In genomic region chr10:91955114-91955513, GRCh38 we compare ENCODE assay signal across 24 cellular contexts. TPM values are rescaled to one million over a fixed set of nuclear protein-coding genes. Genes with fewer than 3 reads are reported as not detected.
DNase-seq lines count a peak whose midpoint lies in the region; ATAC-seq and TF ChIP-seq lines count a peak whose summit lies in the region.
"Had no signal": no experiment of that assay in that cellular context is flagged by ENCODE, and none has a peak within 500 bp of the region (broad histone marks: within the 10 kb centered on the region; RNA-seq: fewer than 3 reads in every experiment).

No MANE protein-coding gene starts in this region.

- no peaks in the 10 kb centered on the region for H3K9me2 ChIP-seq in PC-3 (replicated peaks; ENCODE audit: low read length)
- H3K9me2 ChIP-seq: SK-N-SH had no signal

- BruUV-seq in A673 (replicated peaks; lab: Mats Ljungman, UMichigan) (TSS peak; percentile 3), PC-3 (replicated peaks; lab: Mats Ljungman, UMichigan) (no TSS peak), mammary epithelial cell (replicated peaks; lab: Mats Ljungman, UMichigan) (no TSS peak)

- no peak overlapping the region for H3K27ac Mint-ChIP-seq in activated CD4-positive, alpha-beta T cell treated with anti-CD3 and anti-CD28 coated beads, Interleukin-2, amount 10 ng/mL, durations not matched to agents 24 days and 14 days
- H3K27ac Mint-ChIP-seq: CD8-positive, alpha-beta memory T cell had no signal

- no peak overlapping the region for H3K4me3 Mint-ChIP-seq in activated CD4-positive, alpha-beta T cell treated with anti-CD3 and anti-CD28 coated beads, Interleukin-2, amount 10 ng/mL, durations not matched to agents 24 days and 14 days
- H3K4me3 Mint-ChIP-seq: CD8-positive, alpha-beta memory T cell; IgD-negative memory B cell had no signal

- TF ChIP-seq CTCF in A673 (conservative IDR thresholded peaks at IDR 0.05; ENCODE audit: low read depth, low read length) = no peak
- TF ChIP-seq CTCF in PC-3 (conservative IDR thresholded peaks at IDR 0.05; ENCODE audit: low read depth, low read length) = no peak
- TF ChIP-seq CTCF in mammary epithelial cell (conservative IDR thresholded peaks at IDR 0.05 in 1 of 2, IDR thresholded peaks at IDR 0.05 in 1 of 2; ENCODE audit: extremely low read depth in 1 of 2, insufficient read depth in 1 of 2, low read depth in 1 of 2, low read length in 2 of 2) = no peak
- no peak for TF ChIP-seq CTCF in foreskin keratinocyte (conservative IDR thresholded peaks at IDR 0.05)

- H3K27ac ChIP-seq in A673 (ENCODE audit: low read depth, low read length, poor library complexity, severe bottlenecking) (no peak overlapping the region), PC-3 (ENCODE audit: low read length) (no peak overlapping the region), mammary epithelial cell (ENCODE audit: insufficient read depth, low read depth, low read length) (peak overlapping the region; percentile 29), foreskin keratinocyte (no peak overlapping the region)

- intact Hi-C loops in A673 (cut with micrococcal nuclease; ENCODE audit: unreplicated experiment) = no loop called here
- intact Hi-C loops in PC-3 (cut with micrococcal nuclease) = no loop called here
- intact Hi-C loops in mammary epithelial cell (cut with micrococcal nuclease) = no loop called here
- intact Hi-C loops in activated CD4-positive, alpha-beta T cell treated with anti-CD3 and anti-CD28 coated beads, Interleukin-2, amount 10 ng/mL, durations not matched to agents 24 days and 14 days (cut with micrococcal nuclease) = no loop called here

- H3F3A ChIP-seq in PC-3 (ENCODE audit: low read length, unreplicated experiment) = no peaks in the 10 kb centered on the region

- H3K9ac ChIP-seq in PC-3 (ENCODE audit: low read length) = no peak overlapping the region
- peak overlapping the region; percentile 19 for H3K9ac ChIP-seq in mammary epithelial cell (ENCODE audit: insufficient read depth, low read length)
- H3K9ac ChIP-seq: SK-N-SH had no signal

- H3K36me3 Mint-ChIP-seq in activated CD4-positive, alpha-beta T cell treated with anti-CD3 and anti-CD28 coated beads, Interleukin-2, amount 10 ng/mL, durations not matched to agents 24 days and 14 days (ENCODE audit: low read depth) = peaks cover 58% of the 10 kb centered on the region

- in situ Hi-C loops in mammary epithelial cell (cut with MboI; ENCODE audit: low sequenced_read_pairs in 2 of 2) = no loop called here

- CTCF ChIA-PET in A673 (lab: Charles Lee) = no interaction called here
- CTCF ChIA-PET in PC-3 (lab: Charles Lee) = no interaction called here
- CTCF ChIA-PET in mammary epithelial cell (lab: Charles Lee; ENCODE audit: low non-redundant PET) = no interaction called here

- H3K27me3 ChIP-seq in A673 (replicated peaks; ENCODE audit: insufficient read depth, low read depth, low read length, poor library complexity) (no peaks in the 10 kb centered on the region), PC-3 (ENCODE audit: low read length) (no peaks in the 10 kb centered on the region), mammary epithelial cell (ENCODE audit: insufficient read depth, low read length) (no peaks in the 10 kb centered on the region), foreskin keratinocyte (no peaks in the 10 kb centered on the region)
- H3K27me3 ChIP-seq: MG63 had no signal

- H2AFZ ChIP-seq in PC-3 (ENCODE audit: low read length) (no peak overlapping the region), mammary epithelial cell (ENCODE audit: low read depth, low read length) (no peak overlapping the region)

- H3K4me1 ChIP-seq in A673 (ENCODE audit: insufficient read depth, low read length, poor library complexity, severe bottlenecking) (no peaks in the 10 kb centered on the region), PC-3 (ENCODE audit: insufficient read depth, low read length) (peaks cover 17% of the 10 kb centered on the region), mammary epithelial cell (ENCODE audit: insufficient read depth, low read length) (peaks cover 26% of the 10 kb centered on the region), foreskin keratinocyte (peaks cover 25% of the 10 kb centered on the region)

- H3K36me3 ChIP-seq in A673 (ENCODE audit: insufficient read depth, low read length, poor library complexity, severe bottlenecking) (peaks cover 72% of the 10 kb centered on the region), PC-3 (ENCODE audit: low read depth, low read length) (peaks cover 52% of the 10 kb centered on the region), mammary epithelial cell (ENCODE audit: insufficient read depth, low read length) (peaks cover 28% of the 10 kb centered on the region)

- no peaks in the 10 kb centered on the region for H3K79me2 ChIP-seq in PC-3 (ENCODE audit: low read length)
- peaks cover 8% of the 10 kb centered on the region for H3K79me2 ChIP-seq in mammary epithelial cell (ENCODE audit: insufficient read depth, low read length)

- WGBS in mammary epithelial cell (ENCODE audit: low coverage, missing lambda C conversion rate) = 33% methylated on average over 3 of the region's 3 CpGs

- ATAC-seq in PC-3 (peak; percentile 78), foreskin keratinocyte (peak; percentile 68)

- no peaks in the 10 kb centered on the region for H3K9me3 Mint-ChIP-seq in activated CD4-positive, alpha-beta T cell treated with anti-CD3 and anti-CD28 coated beads, Interleukin-2, amount 10 ng/mL, durations not matched to agents 24 days and 14 days
- H3K9me3 Mint-ChIP-seq: CD8-positive, alpha-beta memory T cell; IgD-negative memory B cell had no signal

- no peaks in the 10 kb centered on the region for H3K9me3 ChIP-seq in A673 (ENCODE audit: low read depth, low read length, poor library complexity, severe bottlenecking)
- H3K9me3 ChIP-seq in PC-3 (ENCODE audit: low read length) = no peaks in the 10 kb centered on the region
- H3K9me3 ChIP-seq in mammary epithelial cell (replicated peaks; ENCODE audit: insufficient read depth, low read length) = no peaks in the 10 kb centered on the region
- H3K9me3 ChIP-seq: MG63, SK-N-SH had no signal

- H3K4me1 Mint-ChIP-seq in activated CD4-positive, alpha-beta T cell treated with anti-CD3 and anti-CD28 coated beads, Interleukin-2, amount 10 ng/mL, durations not matched to agents 24 days and 14 days = peaks cover 2% of the 10 kb centered on the region
- H3K4me1 Mint-ChIP-seq: CD8-positive, alpha-beta memory T cell had no signal

- no peak overlapping the region for H3K4me3 ChIP-seq in A673 (ENCODE audit: low read depth, low read length, poor library complexity, severe bottlenecking)
- H3K4me3 ChIP-seq in PC-3 (ENCODE audit: low read length) = no peak overlapping the region
- H3K4me3 ChIP-seq in mammary epithelial cell (replicated peaks in 1 of 3; ENCODE audit: insufficient read depth in 1 of 3, low read depth in 2 of 3, low read length in 3 of 3) = peak overlapping the region in 1 of 3 experiments; percentile 16
- H3K4me3 ChIP-seq: MG63 had no signal

- H3K4me2 ChIP-seq in PC-3 (ENCODE audit: low read length) (peak overlapping the region; percentile 39), mammary epithelial cell (ENCODE audit: insufficient read depth, low read depth, low read length) (peak overlapping the region; percentile 70)
- H3K4me2 ChIP-seq: SK-N-SH had no signal

- DNase-seq in A673 (ENCODE audit: low spot score) (no peak), PC-3 (peak; percentile 68), mammary epithelial cell (peak; percentile 37), foreskin keratinocyte (peak in 1 of 2 donors; percentile 60), NCI-H226 (no peak)
- no peak for DNase-seq in activated CD4-positive, CD25-positive, alpha-beta regulatory T cell (lab: John Stamatoyannopoulos, UW)
- no peak for DNase-seq in activated CD4-positive, alpha-beta T cell treated with anti-CD3 and anti-CD28 coated beads, Interleukin-2, amount 10 ng/mL, durations not matched to agents 24 days and 14 days
- DNase-seq: 8988T; AML-193; C1 segment of cervical spinal cord; CD8-positive, alpha-beta memory T cell; GDM1; GOT3; Karpas-422; MG63; NCI-H1417; NCI-H1694 treated with DMSO at 0.1 percent for 48 hours; NCI-H446 treated with DMSO at 0.1 percent for 48 hours; NCI-H526 treated with DMSO at 0.1 percent for 48 hours; OCI-M1; RPMI8226; SIG-M5; SK-N-SH had no signal

- no peaks in the 10 kb centered on the region for H3K27me3 Mint-ChIP-seq in activated CD4-positive, alpha-beta T cell treated with anti-CD3 and anti-CD28 coated beads, Interleukin-2, amount 10 ng/mL, durations not matched to agents 24 days and 14 days
- H3K27me3 Mint-ChIP-seq: CD8-positive, alpha-beta memory T cell; IgD-negative memory B cell had no signal

- dilution Hi-C loops in mammary epithelial cell (cut with HindIII; ENCODE audit: low sequenced_read_pairs) = no loop called here

- H4K20me1 ChIP-seq in PC-3 (ENCODE audit: low read length) (0 out of 2 replicates have a peak, but pooled peaks cover 3% of the 10 kb centered on the region), mammary epithelial cell (ENCODE audit: insufficient read depth, low read length) (no peaks in the 10 kb centered on the region)

- POLR2A ChIA-PET in A673 (lab: Charles Lee; ENCODE audit: low non-redundant PET) = no interaction called here
- POLR2A ChIA-PET in PC-3 (lab: Charles Lee; ENCODE audit: unreplicated experiment) = interaction anchor here (0.7 kb wide), 1 partner anchor 14 kb away, joined by 7 read pairs; no protein-coding TSS in a partner anchor

RNA-seq across cellular contexts. Expression of gene BTAF1, which starts 31.5 kb away (rescaled TPM):
- 42.3 and 43.4 TPM in 2 replicates for total RNA-seq in A673 (2021)
- total RNA-seq in PC-3 (2014; rRNA removed) = 22.9 and 27.6 TPM in 2 replicates
- 10 to 100 TPM; 33.2 to 55.8 TPM for total RNA-seq in mammary epithelial cell
- 11.9 TPM for polyA plus RNA-seq in mammary epithelial cell
- 26.7 TPM for polyA minus RNA-seq in mammary epithelial cell
- total RNA-seq in foreskin keratinocyte = 23.7 and 24.1 TPM in 2 replicates
- 2.4 and 3.1 TPM in 2 replicates for polyA plus RNA-seq in foreskin keratinocyte
- total RNA-seq in activated CD4-positive, alpha-beta T cell treated with anti-CD3 and anti-CD28 coated beads, Interleukin-2, amount 10 ng/mL, durations not matched to agents 24 days and 14 days = 63.9 and 67.1 TPM in 2 replicates

RNA-seq across cellular contexts. Expression of gene FGFBP3, which starts 45.8 kb away (rescaled TPM):
- total RNA-seq in A673 (2021) (4.8 and 5.7 TPM in 2 replicates), PC-3 (2014; rRNA removed) (0.69 and 1.2 TPM in 2 replicates), mammary epithelial cell (under 1 TPM; 0.17 to 0.68 TPM), foreskin keratinocyte (0.20 and 0.32 TPM in 2 replicates)
- polyA plus RNA-seq in mammary epithelial cell (0.11 TPM), foreskin keratinocyte (0.29 and 0.42 TPM in 2 replicates)
- not detected for polyA minus RNA-seq in mammary epithelial cell
- total RNA-seq in activated CD4-positive, alpha-beta T cell treated with anti-CD3 and anti-CD28 coated beads, Interleukin-2, amount 10 ng/mL, durations not matched to agents 24 days and 14 days = 2.5 and 2.7 TPM in 2 replicates

Comparison
In these comparisons a context has a peak if more than half of its experiments do, and no peak if none do; other contexts are left out.
1. DNase-seq: peak in PC-3 (single experiment) and mammary epithelial cell (single experiment); none in A673 (single experiment), activated CD4-positive, CD25-positive, alpha-beta regulatory T cell (0 of 4), activated CD4-positive, alpha-beta T cell treated with anti-CD3 and anti-CD28 coated beads, Interleukin-2, amount 10 ng/mL, durations not matched to agents 24 days and 14 days (single experiment) and NCI-H226 (single experiment).